10 cellular contexts compared by ENCODE assay signal in the genomic region with DNA sequence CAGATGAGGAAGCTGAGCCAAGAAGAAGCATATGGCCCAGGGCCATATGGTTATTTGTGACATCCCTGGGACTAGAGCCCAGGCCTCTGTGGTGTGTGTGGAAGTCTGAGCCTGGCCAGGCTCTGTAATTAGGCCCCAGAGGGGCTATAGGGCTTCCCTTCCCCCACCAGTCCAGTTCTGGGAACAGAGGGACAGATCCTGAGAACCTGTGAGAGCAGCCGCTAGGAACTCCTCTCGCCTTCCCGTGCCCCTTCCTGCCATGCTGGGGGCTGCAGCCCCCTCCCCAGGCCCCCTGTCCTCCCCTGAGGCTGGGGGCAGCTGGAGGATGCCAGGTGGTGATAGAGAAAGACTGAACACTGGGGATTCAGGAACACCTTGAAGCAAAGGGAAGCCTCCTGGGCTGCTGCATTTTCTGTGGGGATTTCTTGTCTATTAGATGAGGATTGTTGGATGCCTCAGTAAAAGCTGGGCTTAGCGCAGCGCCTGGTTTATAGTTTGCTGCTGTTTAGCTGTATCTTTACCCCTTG. TPM values are rescaled to one million over a fixed set of nuclear protein-coding genes. Genes with fewer than 3 reads are reported as not detected.
DNase-seq lines count a peak whose midpoint lies in the region; ATAC-seq, FAIRE-seq and TF ChIP-seq lines count a peak whose summit lies in the region.
"Had no signal": no experiment of that assay in that cellular context is flagged by ENCODE, and none has a peak within 500 bp of the region (broad histone marks: within the 10 kb centered on the region; RNA-seq: fewer than 3 reads in every experiment).

No MANE protein-coding gene starts in this region.

- WGBS in adrenal gland, 4 donors, result 82 to 95% (median 84%) methylated on average over 5 of the region's 5 CpGs
- WGBS in right cardiac atrium, result 71% methylated on average over 5 of the region's 5 CpGs

- ATAC-seq in right cardiac atrium, result peak; percentile 65 to 76
- ATAC-seq in HG02973 (IDR thresholded peaks at IDR 0.05; ENCODE audit: unreplicated experiment), result no peak

- FAIRE-seq in D721Med (lab: Jason Lieb, UNC), result no peak
- FAIRE-seq: islet of Langerhans had no signal

- TF ChIP-seq CTCF in adrenal gland (IDR thresholded peaks at IDR 0.05) (no peak), D721Med (IDR thresholded peaks at IDR 0.05; ENCODE audit: insufficient read depth, missing control alignments) (no peak)

- H3K4me3 ChIP-seq in H7 (ENCODE audit: insufficient read depth, low read depth, low read length), result no peak overlapping the region
- H3K4me3 ChIP-seq in adrenal gland, result no peak overlapping the region
- no peak overlapping the region for H3K4me3 ChIP-seq in right cardiac atrium (ENCODE audit: low read length)
- H3K4me3 ChIP-seq in skeletal muscle cell (ENCODE audit: low read depth, low read length), result no peak overlapping the region

- peak; percentile 53 for DNase-seq in H7
- peak in 2 of 7 donors; percentile 34 to 65 for DNase-seq in adrenal gland
- peak in 1 of 3 donors; percentile 74 for DNase-seq in right cardiac atrium
- peak; percentile 1 for DNase-seq in skeletal muscle cell (ENCODE audit: low read depth)
- DNase-seq in D721Med (ENCODE audit: insufficient read length, low spot score), result no peak
- DNase-seq in NCI-H187 (lab: John Stamatoyannopoulos, UW), result no peak
- DNase-seq in NCI-H1436 (lab: John Stamatoyannopoulos, UW), result no peak
- DNase-seq: DMS53 had no signal

- peaks cover 34 to 38% of the 10 kb centered on the region in 2 donors for H3K4me1 ChIP-seq in adrenal gland (replicated peaks in 1 of 2)
- H3K4me1 ChIP-seq in right cardiac atrium (ENCODE audit: control insufficient read depth, insufficient read depth, low read length), result peaks cover 27% of the 10 kb centered on the region

- intact Hi-C loops in adrenal gland (cut with DNase I) (no loop called here), right cardiac atrium (cut with DNase I) (no loop called here)

- H3K9me3 ChIP-seq in adrenal gland (replicated peaks in 1 of 3), result no peaks in the 10 kb centered on the region
- H3K9me3 ChIP-seq in right cardiac atrium (ENCODE audit: control insufficient read depth, low read length), result no peaks in the 10 kb centered on the region

- H3K27ac ChIP-seq in adrenal gland (peak overlapping the region; percentile 9 to 95 (median 86)), right cardiac atrium (ENCODE audit: low read length) (peak overlapping the region; percentile 99)

- H3K36me3 ChIP-seq in H7 (replicated peaks; ENCODE audit: control insufficient read depth, insufficient read depth, low read length) (no peaks in the 10 kb centered on the region), adrenal gland (replicated peaks in 1 of 2) (peaks cover 0 to 37% of the 10 kb centered on the region in 2 donors)

- H3K27me3 ChIP-seq in H7 (ENCODE audit: control insufficient read depth, insufficient read depth, low read length), result no peaks in the 10 kb centered on the region
- H3K27me3 ChIP-seq in adrenal gland, result no peaks in the 10 kb centered on the region
- no peaks in the 10 kb centered on the region for H3K27me3 ChIP-seq in right cardiac atrium (ENCODE audit: control insufficient read depth, insufficient read depth)

- no peak for TF ChIP-seq POLR2A in adrenal gland (IDR thresholded peaks at IDR 0.05)

RNA-seq across cellular contexts. Expression of gene COQ8A, which starts 33.3 kb away (rescaled TPM):
- 35.8 and 52.5 TPM in 2 replicates for total RNA-seq in H7 (2014; rRNA removed; shearing (Covaris generic))
- total RNA-seq in adrenal gland (100 to 1,000 TPM in 7 of 8 donors, 10 to 100 TPM in 1; 30.1 to 990 (median 609) TPM), right cardiac atrium (100 to 1,000 TPM; 130 to 238 (median 203) TPM)
- polyA plus RNA-seq in adrenal gland (100 to 1,000 TPM in 2 of 3 donors, 10 to 100 TPM in 1; 33.8 to 453 (median 261) TPM), right cardiac atrium (198 TPM)

Comparison
In these comparisons a context has a peak if more than half of its experiments do, and no peak if none do; other contexts are left out.
1. DNase-seq: peak in H7 (single experiment) and skeletal muscle cell (single experiment); none in D721Med (single experiment), NCI-H187 (0 of 2) and NCI-H1436 (single experiment).